In genomic region chr11:97140885-97141494, GRCh38 we compare ENCODE assay signal across 9 cellular contexts.
A peak's percentile ranks its signal among the peaks of the same experiment; 100 is the strongest.
DNase-seq lines count a peak whose midpoint lies in the region; ATAC-seq, FAIRE-seq and TF ChIP-seq lines count a peak whose summit lies in the region.
"Had no signal": no experiment of that assay in that cellular context is flagged by ENCODE, and none has a peak within 500 bp of the region (broad histone marks: within the 10 kb centered on the region; RNA-seq: fewer than 3 reads in every experiment).

No MANE protein-coding gene starts in this region.

- peak; percentile 24 for TF ChIP-seq CTCF in GM10248 (IDR thresholded peaks at IDR 0.05; ENCODE audit: control extremely low read depth, extremely low read depth, low read depth, missing control alignments)
- TF ChIP-seq CTCF in dorsolateral prefrontal cortex (IDR thresholded peaks at IDR 0.05 in 54 of 56, conservative IDR thresholded peaks at IDR 0.05 in 2 of 56; ENCODE audit: low read depth in 1 of 56, partially characterized antibody in 56 of 56) = peak in 15 of 56 donors; percentile 9 to 36 (median 14)

- H3K27me3 ChIP-seq in dorsolateral prefrontal cortex = no peaks in the 10 kb centered on the region

- POLR2A ChIA-PET in GM10248 (lab: Yijun Ruan, JAX) = no interaction called here

- no peak for FAIRE-seq in HTR-8/SVneo (lab: Jason Lieb, UNC)

- DNase-seq in GM10248 (ENCODE audit: extremely low spot score) = peak; percentile 6
- DNase-seq in HTR-8/SVneo (ENCODE audit: insufficient read length, low spot score) = peak; percentile 6
- peak; percentile 32 for DNase-seq in SW480 (ENCODE audit: low spot score)
- DNase-seq in kidney glomerular epithelial cell (lab: John Stamatoyannopoulos, UW) = peak; percentile 20
- DNase-seq in dorsolateral prefrontal cortex = no peak
- DNase-seq in activated gamma-delta T cell treated with Interleukin-2 at 50 U/mL for 16 hours = no peak
- no peak for DNase-seq in activated T-cell treated with anti-CD3 and anti-CD28 coated beads, Interleukin-2, amount 50 U/mL, for 1 hour
- DNase-seq: T-helper 17 cell had no signal

- intact Hi-C loops in dorsolateral prefrontal cortex (cut with DNase I) = no loop called here

- ATAC-seq in HG02970 (IDR thresholded peaks at IDR 0.05; ENCODE audit: low FRiP score, unreplicated experiment) = no peak
- ATAC-seq: T-helper 17 cell had no signal

- CTCF ChIA-PET in GM10248 (lab: Yijun Ruan, JAX) = interaction anchor here (1.4 to 2.2 kb wide), 2 partner anchors 671 to 677 kb away, joined by 4 to 32 read pairs; no protein-coding TSS in a partner anchor

- H3K4me3 ChIP-seq in dorsolateral prefrontal cortex = no peak overlapping the region

- no peak overlapping the region for H3K27ac ChIP-seq in dorsolateral prefrontal cortex

Comparison
In these comparisons a context has a peak if more than half of its experiments do, and no peak if none do; other contexts are left out.
1. DNase-seq: peak in GM10248 (single experiment), HTR-8/SVneo (single experiment), SW480 (single experiment) and kidney glomerular epithelial cell (single experiment); none in dorsolateral prefrontal cortex (0 of 10), activated gamma-delta T cell treated with Interleukin-2 at 50 U/mL for 16 hours (single experiment) and activated T-cell treated with anti-CD3 and anti-CD28 coated beads, Interleukin-2, amount 50 U/mL, for 1 hour (single experiment).